19 cellular contexts compared by ENCODE assay signal in genomic region chr12:126905752-126906151, GRCh38.
DNase-seq lines count a peak whose midpoint lies in the region; ATAC-seq, FAIRE-seq and TF ChIP-seq lines count a peak whose summit lies in the region.
"Had no signal": no experiment of that assay in that cellular context is flagged by ENCODE, and none has a peak within 500 bp of the region (broad histone marks: within the 10 kb centered on the region; RNA-seq: fewer than 3 reads in every experiment).

No MANE protein-coding gene starts in this region.

- H2BK5ac ChIP-seq in IMR-90 (ENCODE audit: low read depth, low read length, poor library complexity, severe bottlenecking) (peak overlapping the region; percentile 72), trophoblast cell (ENCODE audit: low read depth, low read length, poor library complexity) (no peak overlapping the region)

- H3K23ac ChIP-seq in IMR-90 (ENCODE audit: low read depth, low read length) (no peak overlapping the region), trophoblast cell (ENCODE audit: low read length) (peak overlapping the region; percentile 40)

- POLR2A ChIA-PET in IMR-90 (lab: Charles Lee; ENCODE audit: unreplicated experiment), result no interaction called here

- H2AK5ac ChIP-seq in IMR-90 (ENCODE audit: low read depth, low read length) (no peak overlapping the region), trophoblast cell (ENCODE audit: low read length) (no peak overlapping the region)

- no peak overlapping the region for H2BK15ac ChIP-seq in IMR-90 (ENCODE audit: low read depth, low read length)

- no peak for TF ChIP-seq CTCF in IMR-90 (conservative IDR thresholded peaks at IDR 0.05; ENCODE audit: low read depth, low read length)
- no peak for TF ChIP-seq CTCF in endodermal cell (conservative IDR thresholded peaks at IDR 0.05)
- no peak for TF ChIP-seq CTCF in thyroid gland (IDR thresholded peaks at IDR 0.05)

- peaks cover 11% of the 10 kb centered on the region for H3K9me3 ChIP-seq in IMR-90 (ENCODE audit: control insufficient read depth, insufficient read depth, low read length)
- no peaks in the 10 kb centered on the region for H3K9me3 ChIP-seq in endodermal cell (ENCODE audit: control insufficient read depth, low read length)
- no peaks in the 10 kb centered on the region for H3K9me3 ChIP-seq in trophoblast cell (ENCODE audit: insufficient read depth, low read depth, low read length)
- H3K9me3 ChIP-seq in thyroid gland, result no peaks in the 10 kb centered on the region
- H3K9me3 ChIP-seq: A549, BLaER1 had no signal

- H3K9ac ChIP-seq in IMR-90 (ENCODE audit: low read depth, low read length), result no peak overlapping the region
- H3K9ac ChIP-seq in endodermal cell (ENCODE audit: extremely low read depth, low read length, poor library complexity, severe bottlenecking), result no peak overlapping the region
- H3K9ac ChIP-seq in trophoblast cell (ENCODE audit: low read length), result no peak overlapping the region
- H3K9ac ChIP-seq: BLaER1 had no signal

- dilution Hi-C loops in IMR-90 (cut with HindIII; ENCODE audit: low sequenced_read_pairs, unreplicated experiment), result no loop called here

- H3K27me3 Mint-ChIP-seq in endodermal cell (ENCODE audit: insufficient read depth), result no peaks in the 10 kb centered on the region

- H4K12ac ChIP-seq in trophoblast cell (ENCODE audit: low read depth, low read length), result no peak overlapping the region

- no TSS peak for BruUV-seq in IMR-90 (replicated peaks; lab: Mats Ljungman, UMichigan)

- no peak overlapping the region for H3K14ac ChIP-seq in IMR-90 (replicated peaks; ENCODE audit: low read depth, low read length)
- no peak overlapping the region for H3K14ac ChIP-seq in trophoblast cell (ENCODE audit: low read length)

- no peaks in the 10 kb centered on the region for H3K9me3 Mint-ChIP-seq in endodermal cell

- FAIRE-seq in GM12891 (lab: Jason Lieb, UNC), result peak; percentile 35
- FAIRE-seq: A549 had no signal

- H3K4me1 ChIP-seq in IMR-90 (ENCODE audit: control insufficient read depth, insufficient read depth, low read length), result no peaks in the 10 kb centered on the region
- H3K4me1 ChIP-seq in endodermal cell (ENCODE audit: control insufficient read depth, insufficient read depth, low read length), result no peaks in the 10 kb centered on the region
- H3K4me1 ChIP-seq in trophoblast cell (ENCODE audit: control insufficient read depth in 1 of 2, insufficient read depth in 2 of 2, low read length in 2 of 2), result peaks cover 0 to 3% of the 10 kb centered on the region in 2 experiments
- no peaks in the 10 kb centered on the region for H3K4me1 ChIP-seq in thyroid gland
- H3K4me1 ChIP-seq: A549, HAP-1 had no signal

- H2BK120ac ChIP-seq in IMR-90 (ENCODE audit: low read depth, low read length), result no peak overlapping the region
- no peak overlapping the region for H2BK120ac ChIP-seq in trophoblast cell (ENCODE audit: insufficient read depth, low read length, poor library complexity)

- no peak overlapping the region for H4K8ac ChIP-seq in IMR-90 (ENCODE audit: low read depth in 2 of 2, low read length in 2 of 2)
- H4K8ac ChIP-seq in trophoblast cell (ENCODE audit: low read depth, low read length), result no peak overlapping the region

- no peak overlapping the region for H4K5ac ChIP-seq in IMR-90 (ENCODE audit: low read depth, low read length)

- H3K79me1 ChIP-seq in IMR-90 (ENCODE audit: low read depth in 1 of 2, low read length in 2 of 2) (no peaks in the 10 kb centered on the region), trophoblast cell (ENCODE audit: low read length) (no peaks in the 10 kb centered on the region)

- no peak overlapping the region for H3K4me3 ChIP-seq in IMR-90 (ENCODE audit: insufficient read depth, low read depth, low read length)
- no peak overlapping the region for H3K4me3 ChIP-seq in endodermal cell (ENCODE audit: low read length)
- peak overlapping the region; percentile 57 for H3K4me3 ChIP-seq in trophoblast cell (ENCODE audit: low read depth, low read length)
- H3K4me3 ChIP-seq in thyroid gland (replicated peaks in 1 of 3), result no peak overlapping the region
- H3K4me3 ChIP-seq: A549, BLaER1, HAP-1 had no signal

- no peak overlapping the region for H2AK9ac ChIP-seq in IMR-90 (replicated peaks; ENCODE audit: low read depth, low read length, poor library complexity)

- H3K79me2 ChIP-seq in trophoblast cell (ENCODE audit: control insufficient read depth, insufficient read depth, low read length, poor library complexity), result no peaks in the 10 kb centered on the region

- no peak overlapping the region for H4K91ac ChIP-seq in IMR-90 (ENCODE audit: insufficient read depth, low read depth, low read length)
- peak overlapping the region; percentile 5 for H4K91ac ChIP-seq in trophoblast cell (ENCODE audit: low read depth, low read length)

- no peak overlapping the region for H2AFZ ChIP-seq in IMR-90 (replicated peaks; ENCODE audit: low read length, poor library complexity)
- no peak overlapping the region for H2AFZ ChIP-seq in trophoblast cell (ENCODE audit: insufficient read depth, low read length, poor library complexity)

- H3K4me2 ChIP-seq in IMR-90 (ENCODE audit: low read depth, low read length) (no peak overlapping the region), trophoblast cell (ENCODE audit: low read length) (no peak overlapping the region)
- H3K4me2 ChIP-seq: A549, BLaER1 had no signal

- peak overlapping the region; percentile 1 for H3K27ac Mint-ChIP-seq in endodermal cell
- H3K27ac Mint-ChIP-seq: CD14-positive monocyte, HFFc6 had no signal

- intact Hi-C loops in IMR-90 (cut with micrococcal nuclease) (no loop called here), thyroid gland (cut with DNase I) (no loop called here)

- H3K27ac ChIP-seq in IMR-90 (ENCODE audit: insufficient read depth, low read length), result no peak overlapping the region
- H3K27ac ChIP-seq in endodermal cell (ENCODE audit: low read depth, low read length), result no peak overlapping the region
- H3K27ac ChIP-seq in trophoblast cell (ENCODE audit: low read depth, low read length), result no peak overlapping the region
- H3K27ac ChIP-seq in thyroid gland, result no peak overlapping the region
- H3K27ac ChIP-seq: 22Rv1, A549, BLaER1 had no signal

- no peak overlapping the region for H2BK20ac ChIP-seq in IMR-90 (ENCODE audit: low read depth, low read length)

- H2BK12ac ChIP-seq in trophoblast cell (ENCODE audit: low read length), result no peak overlapping the region

- H3K36me3 Mint-ChIP-seq in endodermal cell (ENCODE audit: low read depth), result no peaks in the 10 kb centered on the region
- H3K36me3 Mint-ChIP-seq: CD14-positive monocyte; CD4-positive, alpha-beta memory T cell had no signal

- no peaks in the 10 kb centered on the region for H4K20me1 ChIP-seq in IMR-90 (ENCODE audit: insufficient read depth, low read length)
- H4K20me1 ChIP-seq: BLaER1 had no signal

- TF ChIP-seq POLR2A in GM12891 (IDR thresholded peaks at IDR 0.05; ENCODE audit: low read depth, low read length) (no peak), IMR-90 (IDR thresholded peaks at IDR 0.05; ENCODE audit: low read depth, low read length) (no peak), thyroid gland (IDR thresholded peaks at IDR 0.05) (no peak)

- DNase-seq in GM12891 (ENCODE audit: insufficient read length, low spot score), result no peak
- DNase-seq in IMR-90, result no peak
- no peak for DNase-seq in endodermal cell
- no peak for DNase-seq in trophoblast cell
- DNase-seq in thyroid gland, result no peak
- no peak for DNase-seq in HCEC 1CT
- no peak for DNase-seq in kidney tubule cell (ENCODE audit: low spot score)
- DNase-seq: CD4-positive, alpha-beta memory T cell; DMS153; DMS79; GDM1; GOT3; HFFc6 had no signal

- H3K56ac ChIP-seq in IMR-90 (ENCODE audit: extremely low read depth, insufficient read depth, low read length), result no peak overlapping the region

- ATAC-seq in IMR-90 (ENCODE audit: low read depth) (no peak), HG03460 (IDR thresholded peaks at IDR 0.05; ENCODE audit: unreplicated experiment) (no peak)
- ATAC-seq: A549 had no signal

- CTCF ChIA-PET in IMR-90 (lab: Yijun Ruan, JAX), result no interaction called here

- H3K4me3 Mint-ChIP-seq in endodermal cell, result no peak overlapping the region
- H3K4me3 Mint-ChIP-seq: CD14-positive monocyte; CD4-positive, alpha-beta memory T cell; HFFc6 had no signal

- H3K36me3 ChIP-seq in IMR-90 (ENCODE audit: control insufficient read depth, insufficient read depth, low read length) (no peaks in the 10 kb centered on the region), endodermal cell (ENCODE audit: control insufficient read depth, insufficient read depth, low read length) (no peaks in the 10 kb centered on the region), trophoblast cell (ENCODE audit: control insufficient read depth in 1 of 2, insufficient read depth in 2 of 2, low read length in 2 of 2) (no peaks in the 10 kb centered on the region), thyroid gland (no peaks in the 10 kb centered on the region)
- H3K36me3 ChIP-seq: BLaER1, HAP-1 had no signal

- peaks cover 34% of the 10 kb centered on the region for H3K4me1 Mint-ChIP-seq in endodermal cell
- H3K4me1 Mint-ChIP-seq: CD14-positive monocyte had no signal

- H3K27me3 ChIP-seq in IMR-90 (ENCODE audit: control insufficient read depth, insufficient read depth, low read length) (no peaks in the 10 kb centered on the region), endodermal cell (ENCODE audit: control insufficient read depth, insufficient read depth, low read length, poor library complexity, severe bottlenecking) (no peaks in the 10 kb centered on the region), trophoblast cell (ENCODE audit: insufficient read depth, low read length) (no peaks in the 10 kb centered on the region), thyroid gland (no peaks in the 10 kb centered on the region)
- H3K27me3 ChIP-seq: BLaER1 had no signal

- H3K9me1 ChIP-seq in IMR-90 (ENCODE audit: insufficient read depth, low read length), result no peaks in the 10 kb centered on the region

- H3K4ac ChIP-seq in IMR-90 (ENCODE audit: low read depth, low read length) (no peak overlapping the region), trophoblast cell (ENCODE audit: low read depth, low read length) (no peak overlapping the region)

- TF ChIP-seq RAD21 in IMR-90 (IDR thresholded peaks at IDR 0.05; ENCODE audit: low read length), result no peak

- no CpG with 5 or more reads among the region's 2 CpGs for WGBS in IMR-90 (ENCODE audit: extremely low coverage in 2 of 2, insufficient read length in 1 of 2), 2 experiments
- WGBS in endodermal cell (ENCODE audit: insufficient coverage in 1 of 2, insufficient read length in 1 of 2), 2 experiments, result 95% methylated on average over 2 of the region's 2 CpGs; no CpG with 5 or more reads in 1 of the 2 experiments
- WGBS in trophoblast cell (ENCODE audit: extremely low coverage, insufficient coverage, insufficient read length), result no CpG with 5 or more reads among the region's 2 CpGs
- 91 to 100% methylated on average over 2 of the region's 2 CpGs for WGBS in thyroid gland, 2 donors

- in situ Hi-C loops in IMR-90 (cut with MboI; ENCODE audit: low sequenced_read_pairs), result no loop called here

- no peak overlapping the region for H3K18ac ChIP-seq in IMR-90 (ENCODE audit: low read depth, low read length)
- H3K18ac ChIP-seq in trophoblast cell (ENCODE audit: low read length), result no peak overlapping the region

TF ChIP-seq in GM12891, 5 proteins besides CTCF, POLR2A, EP300 and RAD21 (continues in another document):
- TF ChIP-seq PAX5 (IDR thresholded peaks at IDR 0.05; ENCODE audit: insufficient read depth, low read length, severe bottlenecking) (no peak), TAF1 (IDR thresholded peaks at IDR 0.05; ENCODE audit: low read depth, low read length) (no peak)

TF ChIP-seq in IMR-90, 13 proteins besides CTCF, POLR2A, EP300 and RAD21 (continues in another document):
- no peak for TF ChIP-seq MAZ (IDR thresholded peaks at IDR 0.05; ENCODE audit: borderline replicate concordance, low read depth, low read length)
